2 cellular contexts compared by ENCODE assay signal in the genomic region with DNA sequence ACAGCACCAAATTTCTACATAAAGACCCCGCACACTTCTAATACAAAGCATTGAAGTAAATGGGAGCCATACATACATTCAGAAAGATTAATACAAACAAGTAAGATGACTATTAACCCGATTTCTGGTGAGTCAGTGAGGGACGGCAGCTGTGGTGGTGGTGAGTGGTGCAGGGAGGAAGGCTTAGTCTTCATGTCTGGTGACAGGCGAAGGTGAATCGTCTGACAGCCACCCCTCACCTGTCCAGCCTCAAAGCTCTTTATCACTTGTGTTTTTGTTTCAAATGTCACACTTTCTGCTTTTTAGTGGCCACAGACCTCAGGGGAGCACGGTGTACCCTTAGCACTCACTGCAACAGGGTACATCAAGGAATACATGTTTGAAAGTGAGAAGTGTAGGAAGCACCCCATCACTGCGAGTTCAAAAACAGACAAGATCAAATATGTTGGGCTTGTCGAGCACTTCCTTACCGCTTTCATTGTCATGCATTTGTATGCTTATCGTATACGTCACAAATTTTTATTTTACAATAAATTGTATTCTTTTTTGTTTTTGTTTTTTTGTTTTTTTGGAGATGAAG.
TF ChIP-seq lines count a peak whose summit lies in the region.

No MANE protein-coding gene starts in this region.

TF ChIP-seq in SK-N-SH, 30 proteins besides CTCF, POLR2A, EP300 and RAD21 (continued from another document):
- TF ChIP-seq USF1 (IDR thresholded peaks at IDR 0.05; ENCODE audit: borderline replicate concordance, low read depth) (no peak), MEF2A (IDR thresholded peaks at IDR 0.05; ENCODE audit: borderline replicate concordance, low read depth) (no peak), TCF12 (IDR thresholded peaks at IDR 0.05) (no peak), GABPA (IDR thresholded peaks at IDR 0.05; ENCODE audit: low read depth) (no peak), ZBTB33 (IDR thresholded peaks at IDR 0.05; ENCODE audit: borderline replicate concordance, low read depth) (no peak), EZH2phosphoT487 (IDR thresholded peaks at IDR 0.05; ENCODE audit: borderline replicate concordance, low read depth) (no peak)
- TF ChIP-seq, protein P1, sequence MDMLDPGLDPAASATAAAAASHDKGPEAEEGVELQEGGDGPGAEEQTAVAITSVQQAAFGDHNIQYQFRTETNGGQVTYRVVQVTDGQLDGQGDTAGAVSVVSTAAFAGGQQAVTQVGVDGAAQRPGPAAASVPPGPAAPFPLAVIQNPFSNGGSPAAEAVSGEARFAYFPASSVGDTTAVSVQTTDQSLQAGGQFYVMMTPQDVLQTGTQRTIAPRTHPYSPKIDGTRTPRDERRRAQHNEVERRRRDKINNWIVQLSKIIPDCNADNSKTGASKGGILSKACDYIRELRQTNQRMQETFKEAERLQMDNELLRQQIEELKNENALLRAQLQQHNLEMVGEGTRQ (IDR thresholded peaks at IDR 0.05; ENCODE audit: borderline replicate concordance, low read depth, low read length), result no peak

TF ChIP-seq in SK-N-SH treated with all-trans-retinoic acid at 6 μM for 48 hours, 23 proteins besides CTCF, POLR2A, EP300 and RAD21 (continued from another document):
- TF ChIP-seq CSRNP3 (CRISPR knock-in tag; IDR thresholded peaks at IDR 0.05) (no peak), TOX (CRISPR knock-in tag; IDR thresholded peaks at IDR 0.05; ENCODE audit: borderline replicate concordance) (no peak), RARB (CRISPR knock-in tag; IDR thresholded peaks at IDR 0.05) (no peak), ZFP3 (CRISPR knock-in tag; IDR thresholded peaks at IDR 0.05) (no peak), GLIS3 (CRISPR knock-in tag; IDR thresholded peaks at IDR 0.05) (no peak), ZNF70 (CRISPR knock-in tag; IDR thresholded peaks at IDR 0.05) (no peak), ZC3H10 (CRISPR knock-in tag; IDR thresholded peaks at IDR 0.05) (no peak), CSDC2 (CRISPR knock-in tag; IDR thresholded peaks at IDR 0.05) (no peak), ZFP30 (CRISPR knock-in tag; IDR thresholded peaks at IDR 0.05) (no peak), OSR1 (CRISPR knock-in tag; IDR thresholded peaks at IDR 0.05) (no peak)
